In the genomic region with DNA sequence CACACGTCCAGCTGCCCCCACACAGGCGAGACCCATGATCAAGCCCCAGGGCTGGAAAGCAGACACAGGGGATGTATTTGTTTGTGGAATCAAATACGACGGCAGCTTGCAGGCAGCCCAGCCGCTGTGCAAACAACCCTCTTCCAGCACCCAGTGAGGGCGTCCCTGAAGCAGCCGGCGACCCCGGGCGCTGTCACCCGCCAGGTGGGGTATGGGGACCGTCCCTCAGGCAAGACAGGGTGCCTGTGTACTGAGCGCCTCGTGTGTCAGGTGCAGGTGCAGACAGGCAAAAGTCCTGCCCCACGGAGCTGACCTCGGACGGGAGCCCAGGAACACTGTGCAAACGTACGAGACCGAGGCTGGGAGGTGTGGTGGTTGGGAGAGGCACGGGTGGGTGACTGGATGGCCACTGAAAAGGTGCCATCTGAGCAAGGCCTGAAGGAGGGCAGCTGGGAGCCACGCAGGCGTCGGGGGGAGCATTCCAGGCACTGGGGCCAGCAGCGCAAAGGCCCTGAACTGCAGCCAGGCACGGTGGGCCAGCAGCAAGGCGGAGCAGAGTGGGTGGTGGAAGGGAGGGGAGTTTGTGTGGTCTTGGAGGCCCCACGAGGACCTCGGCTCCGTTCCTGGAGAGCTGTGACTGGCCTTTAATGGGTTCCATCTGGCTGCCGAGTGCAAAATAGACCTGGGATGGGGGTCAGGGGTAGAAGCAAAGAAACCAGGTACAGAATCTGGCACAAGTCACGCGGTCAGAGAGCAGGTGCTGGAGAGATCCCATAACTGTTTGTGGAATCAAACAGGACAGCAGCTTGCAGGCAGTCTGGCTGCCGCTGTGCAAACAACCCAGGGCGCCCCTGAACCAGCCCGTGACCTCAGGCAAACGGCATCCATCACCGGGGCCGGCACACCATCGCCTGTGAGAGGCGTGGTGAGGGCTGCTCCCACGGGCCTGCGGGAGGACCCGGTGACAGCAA, we compare ENCODE assay signal across 2 cellular contexts.
TF ChIP-seq lines count a peak whose summit lies in the region.

No MANE protein-coding gene starts in this region.

TF ChIP-seq in IMR-90, 13 proteins besides CTCF, POLR2A, EP300 and RAD21:
- TF ChIP-seq NFE2L2 (IDR thresholded peaks at IDR 0.05; ENCODE audit: low read depth, low read length) (no peak), MXI1 (IDR thresholded peaks at IDR 0.05; ENCODE audit: borderline replicate concordance, low read depth, low read length) (no peak), FOS (IDR thresholded peaks at IDR 0.05; ENCODE audit: low read depth, low read length) (no peak), SMC3 (IDR thresholded peaks at IDR 0.05; ENCODE audit: low read depth, low read length) (no peak), MAFK (IDR thresholded peaks at IDR 0.05; ENCODE audit: low read depth, low read length) (no peak), MAZ (IDR thresholded peaks at IDR 0.05; ENCODE audit: borderline replicate concordance, low read depth, low read length) (no peak), RFX5 (IDR thresholded peaks at IDR 0.05; ENCODE audit: low read depth, low read length) (no peak)
- TF ChIP-seq, protein P1, sequence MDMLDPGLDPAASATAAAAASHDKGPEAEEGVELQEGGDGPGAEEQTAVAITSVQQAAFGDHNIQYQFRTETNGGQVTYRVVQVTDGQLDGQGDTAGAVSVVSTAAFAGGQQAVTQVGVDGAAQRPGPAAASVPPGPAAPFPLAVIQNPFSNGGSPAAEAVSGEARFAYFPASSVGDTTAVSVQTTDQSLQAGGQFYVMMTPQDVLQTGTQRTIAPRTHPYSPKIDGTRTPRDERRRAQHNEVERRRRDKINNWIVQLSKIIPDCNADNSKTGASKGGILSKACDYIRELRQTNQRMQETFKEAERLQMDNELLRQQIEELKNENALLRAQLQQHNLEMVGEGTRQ (IDR thresholded peaks at IDR 0.05; ENCODE audit: low read depth, low read length), result no peak

TF ChIP-seq in HepG2, 621 proteins besides CTCF, POLR2A, EP300 and RAD21 (continues in another document):
- TF ChIP-seq, protein P2, sequence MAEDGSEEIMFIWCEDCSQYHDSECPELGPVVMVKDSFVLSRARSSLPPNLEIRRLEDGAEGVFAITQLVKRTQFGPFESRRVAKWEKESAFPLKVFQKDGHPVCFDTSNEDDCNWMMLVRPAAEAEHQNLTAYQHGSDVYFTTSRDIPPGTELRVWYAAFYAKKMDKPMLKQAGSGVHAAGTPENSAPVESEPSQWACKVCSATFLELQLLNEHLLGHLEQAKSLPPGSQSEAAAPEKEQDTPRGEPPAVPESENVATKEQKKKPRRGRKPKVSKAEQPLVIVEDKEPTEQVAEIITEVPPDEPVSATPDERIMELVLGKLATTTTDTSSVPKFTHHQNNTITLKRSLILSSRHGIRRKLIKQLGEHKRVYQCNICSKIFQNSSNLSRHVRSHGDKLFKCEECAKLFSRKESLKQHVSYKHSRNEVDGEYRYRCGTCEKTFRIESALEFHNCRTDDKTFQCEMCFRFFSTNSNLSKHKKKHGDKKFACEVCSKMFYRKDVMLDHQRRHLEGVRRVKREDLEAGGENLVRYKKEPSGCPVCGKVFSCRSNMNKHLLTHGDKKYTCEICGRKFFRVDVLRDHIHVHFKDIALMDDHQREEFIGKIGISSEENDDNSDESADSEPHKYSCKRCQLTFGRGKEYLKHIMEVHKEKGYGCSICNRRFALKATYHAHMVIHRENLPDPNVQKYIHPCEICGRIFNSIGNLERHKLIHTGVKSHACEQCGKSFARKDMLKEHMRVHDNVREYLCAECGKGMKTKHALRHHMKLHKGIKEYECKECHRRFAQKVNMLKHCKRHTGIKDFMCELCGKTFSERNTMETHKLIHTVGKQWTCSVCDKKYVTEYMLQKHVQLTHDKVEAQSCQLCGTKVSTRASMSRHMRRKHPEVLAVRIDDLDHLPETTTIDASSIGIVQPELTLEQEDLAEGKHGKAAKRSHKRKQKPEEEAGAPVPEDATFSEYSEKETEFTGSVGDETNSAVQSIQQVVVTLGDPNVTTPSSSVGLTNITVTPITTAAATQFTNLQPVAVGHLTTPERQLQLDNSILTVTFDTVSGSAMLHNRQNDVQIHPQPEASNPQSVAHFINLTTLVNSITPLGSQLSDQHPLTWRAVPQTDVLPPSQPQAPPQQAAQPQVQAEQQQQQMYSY (CRISPR knock-in tag; IDR thresholded peaks at IDR 0.05), result no peak
- TF ChIP-seq KLF13 (CRISPR knock-in tag; IDR thresholded peaks at IDR 0.05), result peak; percentile 43; the same call in 1 of the 2 replicates
- no peak for TF ChIP-seq NONO (IDR thresholded peaks at IDR 0.05)
- TF ChIP-seq NONO (CRISPR knock-in tag; conservative IDR thresholded peaks at IDR 0.05), result no peak
- no peak for TF ChIP-seq SMAD3 (CRISPR knock-in tag; IDR thresholded peaks at IDR 0.05)
- TF ChIP-seq NFYC (CRISPR knock-in tag; IDR thresholded peaks at IDR 0.05), result no peak
- TF ChIP-seq MIER2 (CRISPR knock-in tag; IDR thresholded peaks at IDR 0.05), result no peak
- TF ChIP-seq ZNF672 (CRISPR knock-in tag; IDR thresholded peaks at IDR 0.05), result no peak
- TF ChIP-seq FOXP1 (IDR thresholded peaks at IDR 0.05), result no peak
- TF ChIP-seq FOXP1 (CRISPR knock-in tag; IDR thresholded peaks at IDR 0.05), result peak; percentile 33; the same call in 1 of the 2 replicates
- no peak for TF ChIP-seq ZNF678 (CRISPR knock-in tag; IDR thresholded peaks at IDR 0.05)
- TF ChIP-seq ZNF354B (CRISPR knock-in tag; IDR thresholded peaks at IDR 0.05), result no peak
- TF ChIP-seq PHB2 (IDR thresholded peaks at IDR 0.05; ENCODE audit: partially characterized antibody), result no peak
- TF ChIP-seq, protein P3, sequence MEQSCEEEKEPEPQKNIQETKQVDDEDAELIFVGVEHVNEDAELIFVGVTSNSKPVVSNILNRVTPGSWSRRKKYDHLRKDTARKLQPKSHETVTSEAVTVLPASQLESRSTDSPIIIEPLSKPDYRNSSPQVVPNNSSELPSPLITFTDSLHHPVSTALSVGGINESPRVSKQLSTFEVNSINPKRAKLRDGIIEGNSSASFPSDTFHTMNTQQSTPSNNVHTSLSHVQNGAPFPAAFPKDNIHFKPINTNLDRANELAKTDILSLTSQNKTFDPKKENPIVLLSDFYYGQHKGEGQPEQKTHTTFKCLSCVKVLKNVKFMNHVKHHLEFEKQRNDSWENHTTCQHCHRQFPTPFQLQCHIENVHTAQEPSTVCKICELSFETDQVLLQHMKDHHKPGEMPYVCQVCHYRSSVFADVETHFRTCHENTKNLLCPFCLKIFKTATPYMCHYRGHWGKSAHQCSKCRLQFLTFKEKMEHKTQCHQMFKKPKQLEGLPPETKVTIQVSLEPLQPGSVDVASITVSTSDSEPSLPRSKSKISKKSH (CRISPR knock-in tag; IDR thresholded peaks at IDR 0.05; ENCODE audit: borderline replicate concordance), result 0 out of 2 replicates have a peak, but pooled peaks have one; percentile 53
- no peak for TF ChIP-seq ZBTB21 (CRISPR knock-in tag; IDR thresholded peaks at IDR 0.05)
- no peak for TF ChIP-seq RNF2 (conservative IDR thresholded peaks at IDR 0.05; ENCODE audit: low read depth)
- no peak for TF ChIP-seq TCF12 (IDR thresholded peaks at IDR 0.05)
- TF ChIP-seq TCF12 (CRISPR knock-in tag; IDR thresholded peaks at IDR 0.05), result peak; percentile 18; the same call in 1 of the 2 replicates
- TF ChIP-seq SAP130 (CRISPR knock-in tag; IDR thresholded peaks at IDR 0.05; ENCODE audit: low read depth), result peak; percentile 19; the same call in 1 of the 2 replicates
- TF ChIP-seq, protein P4, sequence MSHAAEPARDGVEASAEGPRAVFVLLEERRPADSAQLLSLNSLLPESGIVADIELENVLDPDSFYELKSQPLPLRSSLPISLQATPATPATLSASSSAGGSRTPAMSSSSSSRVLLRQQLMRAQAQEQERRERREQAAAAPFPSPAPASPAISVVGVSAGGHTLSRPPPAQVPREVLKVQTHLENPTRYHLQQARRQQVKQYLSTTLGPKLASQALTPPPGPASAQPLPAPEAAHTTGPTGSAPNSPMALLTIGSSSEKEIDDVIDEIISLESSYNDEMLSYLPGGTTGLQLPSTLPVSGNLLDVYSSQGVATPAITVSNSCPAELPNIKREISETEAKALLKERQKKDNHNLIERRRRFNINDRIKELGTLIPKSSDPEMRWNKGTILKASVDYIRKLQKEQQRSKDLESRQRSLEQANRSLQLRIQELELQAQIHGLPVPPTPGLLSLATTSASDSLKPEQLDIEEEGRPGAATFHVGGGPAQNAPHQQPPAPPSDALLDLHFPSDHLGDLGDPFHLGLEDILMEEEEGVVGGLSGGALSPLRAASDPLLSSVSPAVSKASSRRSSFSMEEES (CRISPR knock-in tag; IDR thresholded peaks at IDR 0.05), result peak; percentile 61; the same call in 1 of the 2 replicates
- TF ChIP-seq LCORL (IDR thresholded peaks at IDR 0.05), result no peak
- 0 out of 2 replicates have a peak, but pooled peaks have one; percentile 23 for TF ChIP-seq LCORL (CRISPR knock-in tag; IDR thresholded peaks at IDR 0.05)
- TF ChIP-seq, protein P5, sequence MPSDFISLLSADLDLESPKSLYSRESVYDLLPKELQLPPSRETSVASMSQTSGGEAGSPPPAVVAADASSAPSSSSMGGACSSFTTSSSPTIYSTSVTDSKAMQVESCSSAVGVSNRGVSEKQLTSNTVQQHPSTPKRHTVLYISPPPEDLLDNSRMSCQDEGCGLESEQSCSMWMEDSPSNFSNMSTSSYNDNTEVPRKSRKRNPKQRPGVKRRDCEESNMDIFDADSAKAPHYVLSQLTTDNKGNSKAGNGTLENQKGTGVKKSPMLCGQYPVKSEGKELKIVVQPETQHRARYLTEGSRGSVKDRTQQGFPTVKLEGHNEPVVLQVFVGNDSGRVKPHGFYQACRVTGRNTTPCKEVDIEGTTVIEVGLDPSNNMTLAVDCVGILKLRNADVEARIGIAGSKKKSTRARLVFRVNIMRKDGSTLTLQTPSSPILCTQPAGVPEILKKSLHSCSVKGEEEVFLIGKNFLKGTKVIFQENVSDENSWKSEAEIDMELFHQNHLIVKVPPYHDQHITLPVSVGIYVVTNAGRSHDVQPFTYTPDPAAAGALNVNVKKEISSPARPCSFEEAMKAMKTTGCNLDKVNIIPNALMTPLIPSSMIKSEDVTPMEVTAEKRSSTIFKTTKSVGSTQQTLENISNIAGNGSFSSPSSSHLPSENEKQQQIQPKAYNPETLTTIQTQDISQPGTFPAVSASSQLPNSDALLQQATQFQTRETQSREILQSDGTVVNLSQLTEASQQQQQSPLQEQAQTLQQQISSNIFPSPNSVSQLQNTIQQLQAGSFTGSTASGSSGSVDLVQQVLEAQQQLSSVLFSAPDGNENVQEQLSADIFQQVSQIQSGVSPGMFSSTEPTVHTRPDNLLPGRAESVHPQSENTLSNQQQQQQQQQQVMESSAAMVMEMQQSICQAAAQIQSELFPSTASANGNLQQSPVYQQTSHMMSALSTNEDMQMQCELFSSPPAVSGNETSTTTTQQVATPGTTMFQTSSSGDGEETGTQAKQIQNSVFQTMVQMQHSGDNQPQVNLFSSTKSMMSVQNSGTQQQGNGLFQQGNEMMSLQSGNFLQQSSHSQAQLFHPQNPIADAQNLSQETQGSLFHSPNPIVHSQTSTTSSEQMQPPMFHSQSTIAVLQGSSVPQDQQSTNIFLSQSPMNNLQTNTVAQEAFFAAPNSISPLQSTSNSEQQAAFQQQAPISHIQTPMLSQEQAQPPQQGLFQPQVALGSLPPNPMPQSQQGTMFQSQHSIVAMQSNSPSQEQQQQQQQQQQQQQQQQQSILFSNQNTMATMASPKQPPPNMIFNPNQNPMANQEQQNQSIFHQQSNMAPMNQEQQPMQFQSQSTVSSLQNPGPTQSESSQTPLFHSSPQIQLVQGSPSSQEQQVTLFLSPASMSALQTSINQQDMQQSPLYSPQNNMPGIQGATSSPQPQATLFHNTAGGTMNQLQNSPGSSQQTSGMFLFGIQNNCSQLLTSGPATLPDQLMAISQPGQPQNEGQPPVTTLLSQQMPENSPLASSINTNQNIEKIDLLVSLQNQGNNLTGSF (CRISPR knock-in tag; IDR thresholded peaks at IDR 0.05), result no peak
- no peak for TF ChIP-seq SOX6 (IDR thresholded peaks at IDR 0.05)
- TF ChIP-seq SOX6 (CRISPR knock-in tag; IDR thresholded peaks at IDR 0.05), result no peak
- TF ChIP-seq, protein P6, sequence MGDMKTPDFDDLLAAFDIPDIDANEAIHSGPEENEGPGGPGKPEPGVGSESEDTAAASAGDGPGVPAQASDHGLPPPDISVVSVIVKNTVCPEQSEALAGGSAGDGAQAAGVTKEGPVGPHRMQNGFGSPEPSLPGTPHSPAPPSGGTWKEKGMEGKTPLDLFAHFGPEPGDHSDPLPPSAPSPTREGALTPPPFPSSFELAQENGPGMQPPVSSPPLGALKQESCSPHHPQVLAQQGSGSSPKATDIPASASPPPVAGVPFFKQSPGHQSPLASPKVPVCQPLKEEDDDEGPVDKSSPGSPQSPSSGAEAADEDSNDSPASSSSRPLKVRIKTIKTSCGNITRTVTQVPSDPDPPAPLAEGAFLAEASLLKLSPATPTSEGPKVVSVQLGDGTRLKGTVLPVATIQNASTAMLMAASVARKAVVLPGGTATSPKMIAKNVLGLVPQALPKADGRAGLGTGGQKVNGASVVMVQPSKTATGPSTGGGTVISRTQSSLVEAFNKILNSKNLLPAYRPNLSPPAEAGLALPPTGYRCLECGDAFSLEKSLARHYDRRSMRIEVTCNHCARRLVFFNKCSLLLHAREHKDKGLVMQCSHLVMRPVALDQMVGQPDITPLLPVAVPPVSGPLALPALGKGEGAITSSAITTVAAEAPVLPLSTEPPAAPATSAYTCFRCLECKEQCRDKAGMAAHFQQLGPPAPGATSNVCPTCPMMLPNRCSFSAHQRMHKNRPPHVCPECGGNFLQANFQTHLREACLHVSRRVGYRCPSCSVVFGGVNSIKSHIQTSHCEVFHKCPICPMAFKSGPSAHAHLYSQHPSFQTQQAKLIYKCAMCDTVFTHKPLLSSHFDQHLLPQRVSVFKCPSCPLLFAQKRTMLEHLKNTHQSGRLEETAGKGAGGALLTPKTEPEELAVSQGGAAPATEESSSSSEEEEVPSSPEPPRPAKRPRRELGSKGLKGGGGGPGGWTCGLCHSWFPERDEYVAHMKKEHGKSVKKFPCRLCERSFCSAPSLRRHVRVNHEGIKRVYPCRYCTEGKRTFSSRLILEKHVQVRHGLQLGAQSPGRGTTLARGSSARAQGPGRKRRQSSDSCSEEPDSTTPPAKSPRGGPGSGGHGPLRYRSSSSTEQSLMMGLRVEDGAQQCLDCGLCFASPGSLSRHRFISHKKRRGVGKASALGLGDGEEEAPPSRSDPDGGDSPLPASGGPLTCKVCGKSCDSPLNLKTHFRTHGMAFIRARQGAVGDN (CRISPR knock-in tag; IDR thresholded peaks at IDR 0.05), result peak; percentile 73
- TF ChIP-seq TAF1 (CRISPR knock-in tag; IDR thresholded peaks at IDR 0.05), result no peak
- TF ChIP-seq ZNF883 (CRISPR knock-in tag; IDR thresholded peaks at IDR 0.05; ENCODE audit: not compliant biosample characterization), result no peak
- TF ChIP-seq, protein P7, sequence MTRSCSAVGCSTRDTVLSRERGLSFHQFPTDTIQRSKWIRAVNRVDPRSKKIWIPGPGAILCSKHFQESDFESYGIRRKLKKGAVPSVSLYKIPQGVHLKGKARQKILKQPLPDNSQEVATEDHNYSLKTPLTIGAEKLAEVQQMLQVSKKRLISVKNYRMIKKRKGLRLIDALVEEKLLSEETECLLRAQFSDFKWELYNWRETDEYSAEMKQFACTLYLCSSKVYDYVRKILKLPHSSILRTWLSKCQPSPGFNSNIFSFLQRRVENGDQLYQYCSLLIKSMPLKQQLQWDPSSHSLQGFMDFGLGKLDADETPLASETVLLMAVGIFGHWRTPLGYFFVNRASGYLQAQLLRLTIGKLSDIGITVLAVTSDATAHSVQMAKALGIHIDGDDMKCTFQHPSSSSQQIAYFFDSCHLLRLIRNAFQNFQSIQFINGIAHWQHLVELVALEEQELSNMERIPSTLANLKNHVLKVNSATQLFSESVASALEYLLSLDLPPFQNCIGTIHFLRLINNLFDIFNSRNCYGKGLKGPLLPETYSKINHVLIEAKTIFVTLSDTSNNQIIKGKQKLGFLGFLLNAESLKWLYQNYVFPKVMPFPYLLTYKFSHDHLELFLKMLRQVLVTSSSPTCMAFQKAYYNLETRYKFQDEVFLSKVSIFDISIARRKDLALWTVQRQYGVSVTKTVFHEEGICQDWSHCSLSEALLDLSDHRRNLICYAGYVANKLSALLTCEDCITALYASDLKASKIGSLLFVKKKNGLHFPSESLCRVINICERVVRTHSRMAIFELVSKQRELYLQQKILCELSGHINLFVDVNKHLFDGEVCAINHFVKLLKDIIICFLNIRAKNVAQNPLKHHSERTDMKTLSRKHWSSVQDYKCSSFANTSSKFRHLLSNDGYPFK (CRISPR knock-in tag; IDR thresholded peaks at IDR 0.05; ENCODE audit: borderline replicate concordance), result peak; percentile 54; the same call in 1 of the 2 replicates
